In the genomic region with DNA sequence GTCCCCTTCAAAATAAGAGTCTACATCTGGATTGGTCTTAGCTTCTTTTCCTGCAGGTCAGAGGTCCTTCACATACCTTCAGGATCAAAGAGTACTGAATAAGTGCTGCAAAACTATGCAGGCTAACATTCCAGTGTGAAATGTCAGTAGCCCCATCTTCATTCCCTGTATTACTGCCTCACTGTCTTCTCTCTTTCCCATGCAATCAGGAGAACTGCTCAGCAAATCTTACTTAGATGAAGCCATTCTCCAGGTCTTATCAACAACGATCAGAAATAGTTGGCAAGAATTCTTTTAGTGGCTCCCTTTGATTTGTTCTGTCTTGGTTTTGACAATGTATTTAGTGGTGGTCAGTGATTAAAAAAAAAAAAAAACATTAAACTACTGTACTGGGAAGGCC, we compare ENCODE assay signal across 1 cellular context.
TF ChIP-seq lines count a peak whose summit lies in the region.

No MANE protein-coding gene starts in this region.

TF ChIP-seq in GM23338, 12 proteins besides CTCF, POLR2A, EP300 and RAD21 (continued from another document):
- TF ChIP-seq, protein P1, sequence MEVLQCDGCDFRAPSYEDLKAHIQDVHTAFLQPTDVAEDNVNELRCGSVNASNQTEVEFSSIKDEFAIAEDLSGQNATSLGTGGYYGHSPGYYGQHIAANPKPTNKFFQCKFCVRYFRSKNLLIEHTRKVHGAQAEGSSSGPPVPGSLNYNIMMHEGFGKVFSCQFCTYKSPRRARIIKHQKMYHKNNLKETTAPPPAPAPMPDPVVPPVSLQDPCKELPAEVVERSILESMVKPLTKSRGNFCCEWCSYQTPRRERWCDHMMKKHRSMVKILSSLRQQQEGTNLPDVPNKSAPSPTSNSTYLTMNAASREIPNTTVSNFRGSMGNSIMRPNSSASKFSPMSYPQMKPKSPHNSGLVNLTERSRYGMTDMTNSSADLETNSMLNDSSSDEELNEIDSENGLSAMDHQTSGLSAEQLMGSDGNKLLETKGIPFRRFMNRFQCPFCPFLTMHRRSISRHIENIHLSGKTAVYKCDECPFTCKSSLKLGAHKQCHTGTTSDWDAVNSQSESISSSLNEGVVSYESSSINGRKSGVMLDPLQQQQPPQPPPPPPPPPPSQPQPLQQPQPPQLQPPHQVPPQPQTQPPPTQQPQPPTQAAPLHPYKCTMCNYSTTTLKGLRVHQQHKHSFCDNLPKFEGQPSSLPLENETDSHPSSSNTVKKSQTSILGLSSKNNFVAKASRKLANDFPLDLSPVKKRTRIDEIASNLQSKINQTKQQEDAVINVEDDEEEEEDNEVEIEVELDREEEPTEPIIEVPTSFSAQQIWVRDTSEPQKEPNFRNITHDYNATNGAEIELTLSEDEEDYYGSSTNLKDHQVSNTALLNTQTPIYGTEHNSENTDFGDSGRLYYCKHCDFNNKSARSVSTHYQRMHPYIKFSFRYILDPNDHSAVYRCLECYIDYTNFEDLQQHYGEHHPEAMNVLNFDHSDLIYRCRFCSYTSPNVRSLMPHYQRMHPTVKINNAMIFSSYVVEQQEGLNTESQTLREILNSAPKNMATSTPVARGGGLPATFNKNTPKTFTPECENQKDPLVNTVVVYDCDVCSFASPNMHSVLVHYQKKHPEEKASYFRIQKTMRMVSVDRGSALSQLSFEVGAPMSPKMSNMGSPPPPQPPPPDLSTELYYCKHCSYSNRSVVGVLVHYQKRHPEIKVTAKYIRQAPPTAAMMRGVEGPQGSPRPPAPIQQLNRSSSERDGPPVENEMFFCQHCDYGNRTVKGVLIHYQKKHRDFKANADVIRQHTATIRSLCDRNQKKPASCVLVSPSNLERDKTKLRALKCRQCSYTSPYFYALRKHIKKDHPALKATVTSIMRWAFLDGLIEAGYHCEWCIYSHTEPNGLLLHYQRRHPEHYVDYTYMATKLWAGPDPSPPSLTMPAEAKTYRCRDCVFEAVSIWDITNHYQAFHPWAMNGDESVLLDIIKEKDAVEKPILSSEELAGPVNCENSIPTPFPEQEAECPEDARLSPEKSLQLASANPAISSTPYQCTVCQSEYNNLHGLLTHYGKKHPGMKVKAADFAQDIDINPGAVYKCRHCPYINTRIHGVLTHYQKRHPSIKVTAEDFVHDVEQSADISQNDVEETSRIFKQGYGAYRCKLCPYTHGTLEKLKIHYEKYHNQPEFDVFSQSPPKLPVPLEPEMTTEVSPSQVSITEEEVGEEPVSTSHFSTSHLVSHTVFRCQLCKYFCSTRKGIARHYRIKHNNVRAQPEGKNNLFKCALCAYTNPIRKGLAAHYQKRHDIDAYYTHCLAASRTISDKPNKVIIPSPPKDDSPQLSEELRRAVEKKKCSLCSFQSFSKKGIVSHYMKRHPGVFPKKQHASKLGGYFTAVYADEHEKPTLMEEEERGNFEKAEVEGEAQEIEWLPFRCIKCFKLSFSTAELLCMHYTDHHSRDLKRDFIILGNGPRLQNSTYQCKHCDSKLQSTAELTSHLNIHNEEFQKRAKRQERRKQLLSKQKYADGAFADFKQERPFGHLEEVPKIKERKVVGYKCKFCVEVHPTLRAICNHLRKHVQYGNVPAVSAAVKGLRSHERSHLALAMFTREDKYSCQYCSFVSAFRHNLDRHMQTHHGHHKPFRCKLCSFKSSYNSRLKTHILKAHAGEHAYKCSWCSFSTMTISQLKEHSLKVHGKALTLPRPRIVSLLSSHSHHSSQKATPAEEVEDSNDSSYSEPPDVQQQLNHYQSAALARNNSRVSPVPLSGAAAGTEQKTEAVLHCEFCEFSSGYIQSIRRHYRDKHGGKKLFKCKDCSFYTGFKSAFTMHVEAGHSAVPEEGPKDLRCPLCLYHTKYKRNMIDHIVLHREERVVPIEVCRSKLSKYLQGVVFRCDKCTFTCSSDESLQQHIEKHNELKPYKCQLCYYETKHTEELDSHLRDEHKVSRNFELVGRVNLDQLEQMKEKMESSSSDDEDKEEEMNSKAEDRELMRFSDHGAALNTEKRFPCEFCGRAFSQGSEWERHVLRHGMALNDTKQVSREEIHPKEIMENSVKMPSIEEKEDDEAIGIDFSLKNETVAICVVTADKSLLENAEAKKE (CRISPR knock-in tag; IDR thresholded peaks at IDR 0.05), result no peak
- TF ChIP-seq POLR2AphosphoS5 (IDR thresholded peaks at IDR 0.05; ENCODE audit: low read depth), result no peak
